3 cellular contexts compared by ENCODE assay signal in genomic region chr11:69648679-69649575, GRCh38.
TF ChIP-seq lines count a peak whose summit lies in the region.

No MANE protein-coding gene starts in this region.

TF ChIP-seq in SK-N-SH, 30 proteins besides CTCF, POLR2A, EP300 and RAD21:
- TF ChIP-seq TAF1 (IDR thresholded peaks at IDR 0.05; ENCODE audit: borderline replicate concordance, low read depth, low read length) (no peak), USF1 (IDR thresholded peaks at IDR 0.05; ENCODE audit: borderline replicate concordance, low read depth) (no peak), FOXM1 (IDR thresholded peaks at IDR 0.05; ENCODE audit: low read depth) (no peak), YY1 (IDR thresholded peaks at IDR 0.05; ENCODE audit: low read depth) (no peak), USF2 (IDR thresholded peaks at IDR 0.05; ENCODE audit: borderline replicate concordance, low read depth, low read length) (no peak), ZBTB33 (IDR thresholded peaks at IDR 0.05; ENCODE audit: borderline replicate concordance, low read depth) (no peak), TCF12 (IDR thresholded peaks at IDR 0.05) (no peak), EZH2phosphoT487 (IDR thresholded peaks at IDR 0.05; ENCODE audit: borderline replicate concordance, low read depth) (no peak)
- TF ChIP-seq, protein P1, sequence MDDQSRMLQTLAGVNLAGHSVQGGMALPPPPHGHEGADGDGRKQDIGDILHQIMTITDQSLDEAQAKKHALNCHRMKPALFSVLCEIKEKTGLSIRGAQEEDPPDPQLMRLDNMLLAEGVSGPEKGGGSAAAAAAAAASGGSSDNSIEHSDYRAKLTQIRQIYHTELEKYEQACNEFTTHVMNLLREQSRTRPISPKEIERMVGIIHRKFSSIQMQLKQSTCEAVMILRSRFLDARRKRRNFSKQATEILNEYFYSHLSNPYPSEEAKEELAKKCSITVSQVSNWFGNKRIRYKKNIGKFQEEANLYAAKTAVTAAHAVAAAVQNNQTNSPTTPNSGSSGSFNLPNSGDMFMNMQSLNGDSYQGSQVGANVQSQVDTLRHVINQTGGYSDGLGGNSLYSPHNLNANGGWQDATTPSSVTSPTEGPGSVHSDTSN (IDR thresholded peaks at IDR 0.05), result no peak
- TF ChIP-seq, protein P2, sequence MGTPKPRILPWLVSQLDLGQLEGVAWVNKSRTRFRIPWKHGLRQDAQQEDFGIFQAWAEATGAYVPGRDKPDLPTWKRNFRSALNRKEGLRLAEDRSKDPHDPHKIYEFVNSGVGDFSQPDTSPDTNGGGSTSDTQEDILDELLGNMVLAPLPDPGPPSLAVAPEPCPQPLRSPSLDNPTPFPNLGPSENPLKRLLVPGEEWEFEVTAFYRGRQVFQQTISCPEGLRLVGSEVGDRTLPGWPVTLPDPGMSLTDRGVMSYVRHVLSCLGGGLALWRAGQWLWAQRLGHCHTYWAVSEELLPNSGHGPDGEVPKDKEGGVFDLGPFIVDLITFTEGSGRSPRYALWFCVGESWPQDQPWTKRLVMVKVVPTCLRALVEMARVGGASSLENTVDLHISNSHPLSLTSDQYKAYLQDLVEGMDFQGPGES (IDR thresholded peaks at IDR 0.05; ENCODE audit: low read depth, low read length), result no peak
TF ChIP-seq in SK-N-SH: peak in this region for 0.

TF ChIP-seq in SK-N-SH treated with all-trans-retinoic acid at 6 μM for 48 hours, 23 proteins besides CTCF, POLR2A, EP300 and RAD21:
- TF ChIP-seq SNAI2 (CRISPR knock-in tag; IDR thresholded peaks at IDR 0.05), result no peak
- TF ChIP-seq PPARA (CRISPR knock-in tag; IDR thresholded peaks at IDR 0.05; ENCODE audit: borderline replicate concordance), result no peak
- TF ChIP-seq ZNF565 (CRISPR knock-in tag; conservative IDR thresholded peaks at IDR 0.05; ENCODE audit: low read depth), result no peak
- no peak for TF ChIP-seq PATZ1 (CRISPR knock-in tag; IDR thresholded peaks at IDR 0.05; ENCODE audit: borderline replicate concordance)

TF ChIP-seq in HepG2, 621 proteins besides CTCF, POLR2A, EP300 and RAD21:
- peak; percentile 59; the same call in 1 of the 2 replicates for TF ChIP-seq RBFOX2 (IDR thresholded peaks at IDR 0.05; ENCODE audit: low read depth, low read length)
- TF ChIP-seq ZNF234 (CRISPR knock-in tag; conservative IDR thresholded peaks at IDR 0.05), result no peak
- TF ChIP-seq SP140L (CRISPR knock-in tag; IDR thresholded peaks at IDR 0.05; ENCODE audit: borderline replicate concordance), result no peak
